In genomic region chr12:4322789-4323188, GRCh38 we compare ENCODE assay signal across 15 cellular contexts. TPM values are rescaled to one million over a fixed set of nuclear protein-coding genes. Genes with fewer than 3 reads are reported as not detected.
DNase-seq lines count a peak whose midpoint lies in the region; ATAC-seq and TF ChIP-seq lines count a peak whose summit lies in the region.
"Had no signal": no experiment of that assay in that cellular context is flagged by ENCODE, and none has a peak within 500 bp of the region (broad histone marks: within the 10 kb centered on the region; RNA-seq: fewer than 3 reads in every experiment).

No MANE protein-coding gene starts in this region.

- H3K4me3 ChIP-seq in ACC112 (ENCODE audit: low read depth, low read length) = peak overlapping the region; percentile 93
- H3K4me3 ChIP-seq in GM12864 (ENCODE audit: low read depth, low read length) = peak overlapping the region; percentile 97; the same call in 1 of the 2 replicates
- peak overlapping the region; percentile 99 for H3K4me3 ChIP-seq in iPS-20b (ENCODE audit: low read length)
- no peak overlapping the region for H3K4me3 ChIP-seq in A673 (ENCODE audit: low read depth, low read length, poor library complexity, severe bottlenecking)
- H3K4me3 ChIP-seq in mucosa of descending colon = no peak overlapping the region
- H3K4me3 ChIP-seq: sigmoid colon had no signal

- H3K27ac ChIP-seq in ACC112 (ENCODE audit: low read depth, low read length) = no peak overlapping the region
- H3K27ac ChIP-seq in iPS-20b (ENCODE audit: low read length) = no peak overlapping the region
- no peak overlapping the region for H3K27ac ChIP-seq in A673 (ENCODE audit: low read depth, low read length, poor library complexity, severe bottlenecking)
- H3K27ac ChIP-seq: left ventricle myocardium inferior had no signal

- POLR2A ChIA-PET in A673 (lab: Charles Lee; ENCODE audit: low non-redundant PET) = no interaction called here

- H3K9me3 ChIP-seq in iPS-20b (ENCODE audit: insufficient read depth, low read depth, low read length) (no peaks in the 10 kb centered on the region), A673 (ENCODE audit: low read depth, low read length, poor library complexity, severe bottlenecking) (no peaks in the 10 kb centered on the region), mucosa of descending colon (no peaks in the 10 kb centered on the region)
- H3K9me3 ChIP-seq: left ventricle myocardium inferior, sigmoid colon had no signal

- H3K27me3 Mint-ChIP-seq in T-helper 2 cell treated with Interferon-gamma antibody and Interleukin-4, amounts not matched to agents 5 μg/mL and 100 μg/mL, for 36 hours (ENCODE audit: low read depth) = no peaks in the 10 kb centered on the region

- CTCF ChIA-PET in A673 (lab: Charles Lee) = interaction anchor here (0.6 kb wide), 1 partner anchor 96 kb away, joined by 7 read pairs; no protein-coding TSS in a partner anchor

- H3K36me3 ChIP-seq in ACC112 (ENCODE audit: insufficient read depth, low read length) = 0 out of 2 replicates have a peak, but pooled peaks cover 4% of the 10 kb centered on the region
- peaks cover 12% of the 10 kb centered on the region for H3K36me3 ChIP-seq in iPS-20b (ENCODE audit: insufficient read depth, low read depth, low read length)
- no peaks in the 10 kb centered on the region for H3K36me3 ChIP-seq in A673 (ENCODE audit: insufficient read depth, low read length, poor library complexity, severe bottlenecking)
- H3K36me3 ChIP-seq in mucosa of descending colon (ENCODE audit: low read depth) = no peaks in the 10 kb centered on the region
- H3K36me3 ChIP-seq: left ventricle myocardium inferior, sigmoid colon had no signal

- H3K27me3 ChIP-seq in ACC112 (ENCODE audit: insufficient read depth, low read length) = no peaks in the 10 kb centered on the region
- peaks cover 10% of the 10 kb centered on the region; the same call in 1 of the 2 replicates for H3K27me3 ChIP-seq in iPS-20b (ENCODE audit: insufficient read depth, low read length)
- H3K27me3 ChIP-seq in A673 (replicated peaks; ENCODE audit: insufficient read depth, low read depth, low read length, poor library complexity) = no peaks in the 10 kb centered on the region
- H3K27me3 ChIP-seq: sigmoid colon had no signal

- intact Hi-C loops in A673 (cut with micrococcal nuclease; ENCODE audit: unreplicated experiment) = no loop called here
- intact Hi-C loops in mucosa of descending colon (cut with DNase I, micrococcal nuclease) = no loop called here

- peaks cover 44% of the 10 kb centered on the region for H3K79me2 ChIP-seq in ACC112 (ENCODE audit: control insufficient read depth, insufficient read depth, low read length, unreplicated experiment)

- peaks cover 4% of the 10 kb centered on the region for H3K36me3 Mint-ChIP-seq in T-helper 2 cell treated with Interferon-gamma antibody and Interleukin-4, amounts not matched to agents 5 μg/mL and 100 μg/mL, for 36 hours (ENCODE audit: low read depth)

- no peaks in the 10 kb centered on the region for H3K9me3 Mint-ChIP-seq in T-helper 2 cell treated with Interferon-gamma antibody and Interleukin-4, amounts not matched to agents 5 μg/mL and 100 μg/mL, for 36 hours

- H3K4me3 Mint-ChIP-seq in T-helper 2 cell treated with Interferon-gamma antibody and Interleukin-4, amounts not matched to agents 5 μg/mL and 100 μg/mL, for 36 hours = peak overlapping the region; percentile 41

- H3K9ac ChIP-seq in iPS-20b (ENCODE audit: low read depth, low read length) = peak overlapping the region; percentile 45; the same call in 1 of the 2 replicates

- TF ChIP-seq CTCF in GM12864 (IDR thresholded peaks at IDR 0.05; ENCODE audit: low read depth, low read length, missing control alignments) (no peak), A673 (conservative IDR thresholded peaks at IDR 0.05; ENCODE audit: low read depth, low read length) (no peak), mucosa of descending colon (IDR thresholded peaks at IDR 0.05) (no peak)

- H2AFZ ChIP-seq in ACC112 (ENCODE audit: low read length, unreplicated experiment) = no peak overlapping the region

- H3K4me1 ChIP-seq in ACC112 (ENCODE audit: control insufficient read depth, insufficient read depth, low read length, unreplicated experiment) (peaks cover 6% of the 10 kb centered on the region), iPS-20b (ENCODE audit: insufficient read depth, low read length) (no peaks in the 10 kb centered on the region), A673 (ENCODE audit: insufficient read depth, low read length, poor library complexity, severe bottlenecking) (no peaks in the 10 kb centered on the region), mucosa of descending colon (ENCODE audit: low read depth) (peaks cover 11% of the 10 kb centered on the region)

- no peak overlapping the region for H3K27ac Mint-ChIP-seq in T-helper 2 cell treated with Interferon-gamma antibody and Interleukin-4, amounts not matched to agents 5 μg/mL and 100 μg/mL, for 36 hours

- peaks cover 36% of the 10 kb centered on the region for H3K4me1 Mint-ChIP-seq in T-helper 2 cell treated with Interferon-gamma antibody and Interleukin-4, amounts not matched to agents 5 μg/mL and 100 μg/mL, for 36 hours (ENCODE audit: low read depth)

- DNase-seq in GM12864 (ENCODE audit: low read depth) (no peak), A673 (ENCODE audit: low spot score) (no peak), HUDEP-2 (lab: John Stamatoyannopoulos, UW; ENCODE audit: unreplicated experiment in 76 of 76) (no peak), mucosa of descending colon (no peak)
- no peak for DNase-seq in T-helper 2 cell treated with Interferon-gamma antibody and Interleukin-4, amounts not matched to agents 5 μg/mL and 100 μg/mL, for 36 hours (ENCODE audit: low spot score)
- DNase-seq: caudate nucleus; left ventricle myocardium inferior; NCI-H1694; SHP77 treated with DMSO at 0.1 percent for 48 hours; sigmoid colon; stimulated activated CD8-positive, alpha-beta memory T cell treated with anti-CD3 and anti-CD28 coated beads, Interleukin-4, amount 100 ng/mL, for 48 hours had no signal

- BruUV-seq in A673 (replicated peaks; lab: Mats Ljungman, UMichigan) = no TSS peak

- ATAC-seq in mucosa of descending colon (no peak), HG03439 (IDR thresholded peaks at IDR 0.05; ENCODE audit: unreplicated experiment) (no peak)

RNA-seq across cellular contexts. Expression of gene TIGAR, which starts 1.8 kb away (rescaled TPM):
- total RNA-seq in A673 (2021) (11.6 and 15.5 TPM in 2 replicates), mucosa of descending colon (10 to 100 TPM; 11.4 to 17.0 (median 11.6) TPM)

RNA-seq across cellular contexts. Expression of gene CCND2, which starts 49.2 kb away (rescaled TPM):
- total RNA-seq in A673 (2021) (2.0 and 2.6 TPM in 2 replicates), mucosa of descending colon (100 to 1,000 TPM; 105 to 236 (median 130) TPM)

RNA-seq across cellular contexts. Expression of gene FGF23, which starts 56.7 kb away (rescaled TPM):
- total RNA-seq in A673 (2021) = not detected in 2 replicates
- not detected for total RNA-seq in mucosa of descending colon
- total RNA-seq: activated CD8-positive, alpha-beta memory T cell treated with anti-CD3 and anti-CD28 coated beads for 36 hours; left ventricle myocardium inferior; sigmoid colon had no signal

Comparison
In these comparisons a context has a peak if more than half of its experiments do, and no peak if none do; other contexts are left out.
1. H3K4me3 ChIP-seq: peak in ACC112 (single experiment), GM12864 (single experiment) and iPS-20b (single experiment); none in A673 (single experiment) and mucosa of descending colon (single experiment).
2. RNA of gene CCND2, which starts 49.2 kb away (total RNA-seq): 105 to 236 TPM in mucosa of descending colon; 2.0 to 2.6 TPM in A673; every median in the first group is over 10 times any median in the second.